Comparison of ENCODE assay signal across 15 cellular contexts in genomic region chr7:73364006-73364728, GRCh38. TPM values are rescaled to one million over a fixed set of nuclear protein-coding genes. Genes with fewer than 3 reads are reported as not detected.
"Had no signal": no experiment of that assay in that cellular context is flagged by ENCODE, and none has a peak within 500 bp of the region (broad histone marks: within the 10 kb centered on the region; RNA-seq: fewer than 3 reads in every experiment).

No MANE protein-coding gene starts in this region.

- H3K36me3 ChIP-seq: esophagus muscularis mucosa, sigmoid colon, spleen, suprapubic skin had no signal

- H3K27ac ChIP-seq: coronary artery, esophagus muscularis mucosa, sigmoid colon, spleen, suprapubic skin had no signal

- H3K9me3 ChIP-seq: esophagus muscularis mucosa, sigmoid colon, spleen, suprapubic skin had no signal

- DNase-seq: activated CD4-positive, alpha-beta T cell treated with anti-CD3 and anti-CD28 coated beads, Interleukin-2, amount 10 ng/mL, durations not matched to agents 7 days and 5 days; activated CD8-positive, alpha-beta memory T cell treated with anti-CD3 and anti-CD28 coated beads, Interleukin-2, amount 50 U/mL, for 48 hours; activated gamma-delta T cell; activated T-cell treated with anti-CD3 and anti-CD28 coated beads, Interleukin-2, amount 50 U/mL, for 72 hours; central memory CD4-positive, alpha-beta T cell; hippocampal formation; sigmoid colon; spleen; T-helper 9 cell; trophoblast cell had no signal

- H3K4me1 ChIP-seq: esophagus muscularis mucosa, sigmoid colon, suprapubic skin had no signal

- H3K4me3 ChIP-seq: coronary artery, esophagus muscularis mucosa, sigmoid colon, spleen, suprapubic skin had no signal

- ATAC-seq: activated naive CD4-positive, alpha-beta T cell treated with anti-CD3 and anti-CD28 coated beads, Interleukin-2, amount 50 U/mL, for 72 hours; activated T-cell treated with anti-CD3 and anti-CD28 coated beads, Interleukin-2, amount 50 U/mL, for 72 hours had no signal

RNA-seq across cellular contexts. Expression of gene FKBP6, which starts 36.2 kb away (rescaled TPM):
- polyA plus RNA-seq: neural cell, sigmoid colon had no signal

RNA-seq across cellular contexts. Expression of gene TRIM50, which starts 36.3 kb away (rescaled TPM):
- polyA plus RNA-seq: neural cell had no signal
